ENCODE assay signal across 27 cellular contexts in the genomic region with DNA sequence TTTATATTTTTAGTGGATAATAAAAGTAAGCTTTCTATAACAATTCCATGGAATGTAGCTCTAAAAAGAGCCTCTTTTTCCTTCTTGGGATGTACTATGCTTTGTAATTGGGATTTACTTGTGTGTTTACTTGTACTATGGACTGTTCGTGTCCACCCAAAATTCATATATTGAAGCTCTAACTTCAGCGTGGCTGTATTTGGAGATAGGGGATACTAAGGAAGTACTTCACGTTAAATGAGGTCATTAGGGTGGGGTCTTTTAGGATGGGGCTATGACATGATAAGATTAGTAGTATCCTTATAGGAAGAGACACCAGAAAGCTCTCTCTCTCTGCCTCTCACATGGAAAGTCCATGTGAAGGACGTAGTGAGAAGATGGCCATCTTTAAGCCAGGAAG.
"Had no signal": no experiment of that assay in that cellular context is flagged by ENCODE, and none has a peak within 500 bp of the region (broad histone marks: within the 10 kb centered on the region; RNA-seq: fewer than 3 reads in every experiment).

No MANE protein-coding gene starts in this region.

- H3K36me3 ChIP-seq: ascending aorta, brain microvascular endothelial cell, right atrium auricular region, thoracic aorta, vagina had no signal

- H3K4me3 Mint-ChIP-seq: activated CD4-positive, alpha-beta memory T cell treated with anti-CD3 and anti-CD28 coated beads for 36 hours; activated CD4-positive, alpha-beta T cell treated with anti-CD3 and anti-CD28 coated beads, Interleukin-2, amount 10 ng/mL, durations not matched to agents 24 days and 14 days; activated naive CD4-positive, alpha-beta T cell treated with anti-CD3 and anti-CD28 coated beads, Interleukin-2, amount 10 ng/mL, durations not matched to agents 7 days and 5 days; activated naive CD8-positive, alpha-beta T cell treated with anti-CD3 and anti-CD28 coated beads, Interleukin-2, amount 10 ng/mL, durations not matched to agents 7 days and 5 days; activated T-cell treated with anti-CD3 and anti-CD28 coated beads, Interleukin-2, amount 50 U/mL, for 24 hours; effector memory CD8-positive, alpha-beta T cell; natural killer cell; stimulated activated effector memory CD8-positive, alpha-beta T cell treated with anti-CD3 and anti-CD28 coated beads, Interleukin-12 subunit alpha, Interleukin-12 subunit beta, amount 100 ng/mL, for 72 hours; stimulated activated naive CD8-positive, alpha-beta T cell treated with anti-CD3 and anti-CD28 coated beads, Interleukin-15, Interleukin-2, amounts not matched to agents 100 ng/mL and 50 ng/mL, for 24 hours; T-helper 2 cell treated with Interferon-gamma antibody and Interleukin-4, amounts not matched to agents 5 μg/mL and 100 μg/mL, for 36 hours; type B pancreatic cell had no signal

- DNase-seq: activated CD4-positive, alpha-beta memory T cell treated with anti-CD3 and anti-CD28 coated beads for 36 hours; activated CD4-positive, alpha-beta T cell treated with anti-CD3 and anti-CD28 coated beads, Interleukin-2, amount 10 ng/mL, durations not matched to agents 24 days and 14 days; activated CD4-positive, CD25-positive, alpha-beta regulatory T cell treated with anti-CD3 and anti-CD28 coated beads, Interleukin-2, amount 50 U/mL, for 72 hours; activated CD8-positive, alpha-beta memory T cell treated with anti-CD3 and anti-CD28 coated beads, Interleukin-2, amount 50 U/mL, for 48 hours; activated gamma-delta T cell; activated naive CD4-positive, alpha-beta T cell treated with anti-CD3 and anti-CD28 coated beads, Interleukin-2, amount 10 ng/mL, durations not matched to agents 7 days and 5 days; activated naive CD8-positive, alpha-beta T cell treated with anti-CD3 and anti-CD28 coated beads, Interleukin-2, amount 10 ng/mL, durations not matched to agents 7 days and 5 days; activated T-cell treated with anti-CD3 and anti-CD28 coated beads, Interleukin-2, amount 50 U/mL, for 24 hours; brain microvascular endothelial cell; cortex of kidney; effector memory CD8-positive, alpha-beta T cell; foreskin fibroblast; head of caudate nucleus; hippocampal formation; kidney; natural killer cell; psoas muscle; stimulated activated CD4-positive, alpha-beta T cell treated with anti-CD3 and anti-CD28 coated beads, Interleukin-4, amount 100 ng/mL, for 1 hour; T-helper 1 cell had no signal

- H3K27ac Mint-ChIP-seq: activated CD4-positive, alpha-beta memory T cell treated with anti-CD3 and anti-CD28 coated beads for 36 hours; activated CD4-positive, alpha-beta T cell treated with anti-CD3 and anti-CD28 coated beads, Interleukin-2, amount 10 ng/mL, durations not matched to agents 24 days and 14 days; activated naive CD4-positive, alpha-beta T cell treated with anti-CD3 and anti-CD28 coated beads, Interleukin-2, amount 10 ng/mL, durations not matched to agents 7 days and 5 days; activated naive CD8-positive, alpha-beta T cell treated with anti-CD3 and anti-CD28 coated beads, Interleukin-2, amount 10 ng/mL, durations not matched to agents 7 days and 5 days; activated T-cell treated with anti-CD3 and anti-CD28 coated beads, Interleukin-2, amount 50 U/mL, for 24 hours; effector memory CD8-positive, alpha-beta T cell; natural killer cell; stimulated activated effector memory CD8-positive, alpha-beta T cell treated with anti-CD3 and anti-CD28 coated beads, Interleukin-12 subunit alpha, Interleukin-12 subunit beta, amount 100 ng/mL, for 72 hours; stimulated activated naive CD8-positive, alpha-beta T cell treated with anti-CD3 and anti-CD28 coated beads, Interleukin-15, Interleukin-2, amounts not matched to agents 100 ng/mL and 50 ng/mL, for 24 hours; T-helper 2 cell treated with Interferon-gamma antibody and Interleukin-4, amounts not matched to agents 5 μg/mL and 100 μg/mL, for 36 hours; type B pancreatic cell had no signal

- H3K4me1 ChIP-seq: ascending aorta, psoas muscle had no signal

- H3K4me3 ChIP-seq: ascending aorta, psoas muscle, right atrium auricular region, thoracic aorta, vagina had no signal

- H3K27ac ChIP-seq: ascending aorta, brain microvascular endothelial cell, psoas muscle, right atrium auricular region, thoracic aorta, vagina had no signal

- H3K9me3 Mint-ChIP-seq: activated CD4-positive, alpha-beta memory T cell treated with anti-CD3 and anti-CD28 coated beads for 36 hours; activated CD4-positive, alpha-beta T cell treated with anti-CD3 and anti-CD28 coated beads, Interleukin-2, amount 10 ng/mL, durations not matched to agents 24 days and 14 days; activated naive CD4-positive, alpha-beta T cell treated with anti-CD3 and anti-CD28 coated beads, Interleukin-2, amount 10 ng/mL, durations not matched to agents 7 days and 5 days; activated naive CD8-positive, alpha-beta T cell treated with anti-CD3 and anti-CD28 coated beads, Interleukin-2, amount 10 ng/mL, durations not matched to agents 7 days and 5 days; activated T-cell treated with anti-CD3 and anti-CD28 coated beads, Interleukin-2, amount 50 U/mL, for 24 hours; effector memory CD8-positive, alpha-beta T cell; natural killer cell; stimulated activated effector memory CD8-positive, alpha-beta T cell treated with anti-CD3 and anti-CD28 coated beads, Interleukin-12 subunit alpha, Interleukin-12 subunit beta, amount 100 ng/mL, for 72 hours; stimulated activated naive CD8-positive, alpha-beta T cell treated with anti-CD3 and anti-CD28 coated beads, Interleukin-15, Interleukin-2, amounts not matched to agents 100 ng/mL and 50 ng/mL, for 24 hours; T-helper 2 cell treated with Interferon-gamma antibody and Interleukin-4, amounts not matched to agents 5 μg/mL and 100 μg/mL, for 36 hours; type B pancreatic cell had no signal

- H3K36me3 Mint-ChIP-seq: activated CD4-positive, alpha-beta memory T cell treated with anti-CD3 and anti-CD28 coated beads for 36 hours; activated naive CD4-positive, alpha-beta T cell treated with anti-CD3 and anti-CD28 coated beads, Interleukin-2, amount 10 ng/mL, durations not matched to agents 7 days and 5 days; activated naive CD8-positive, alpha-beta T cell treated with anti-CD3 and anti-CD28 coated beads, Interleukin-2, amount 10 ng/mL, durations not matched to agents 7 days and 5 days; natural killer cell; stimulated activated effector memory CD8-positive, alpha-beta T cell treated with anti-CD3 and anti-CD28 coated beads, Interleukin-12 subunit alpha, Interleukin-12 subunit beta, amount 100 ng/mL, for 72 hours; type B pancreatic cell had no signal

- H3K9me3 ChIP-seq: ascending aorta, psoas muscle, right atrium auricular region, thoracic aorta, vagina had no signal

- H3K27me3 Mint-ChIP-seq: activated naive CD4-positive, alpha-beta T cell treated with anti-CD3 and anti-CD28 coated beads, Interleukin-2, amount 10 ng/mL, durations not matched to agents 7 days and 5 days; type B pancreatic cell had no signal

- ATAC-seq: effector memory CD8-positive, alpha-beta T cell; natural killer cell; psoas muscle; stimulated activated effector memory CD8-positive, alpha-beta T cell treated with anti-CD3 and anti-CD28 coated beads, Interleukin-12 subunit alpha, Interleukin-12 subunit beta, amount 100 ng/mL, for 72 hours had no signal

- H3K4me1 Mint-ChIP-seq: activated CD4-positive, alpha-beta T cell treated with anti-CD3 and anti-CD28 coated beads, Interleukin-2, amount 10 ng/mL, durations not matched to agents 24 days and 14 days; activated naive CD4-positive, alpha-beta T cell treated with anti-CD3 and anti-CD28 coated beads, Interleukin-2, amount 10 ng/mL, durations not matched to agents 7 days and 5 days; activated naive CD8-positive, alpha-beta T cell treated with anti-CD3 and anti-CD28 coated beads, Interleukin-2, amount 10 ng/mL, durations not matched to agents 7 days and 5 days; natural killer cell; stimulated activated effector memory CD8-positive, alpha-beta T cell treated with anti-CD3 and anti-CD28 coated beads, Interleukin-12 subunit alpha, Interleukin-12 subunit beta, amount 100 ng/mL, for 72 hours had no signal

- H3K27me3 ChIP-seq: ascending aorta, brain microvascular endothelial cell, right atrium auricular region, vagina had no signal
